Comparison of ENCODE assay signal across 12 cellular contexts in the genomic region with DNA sequence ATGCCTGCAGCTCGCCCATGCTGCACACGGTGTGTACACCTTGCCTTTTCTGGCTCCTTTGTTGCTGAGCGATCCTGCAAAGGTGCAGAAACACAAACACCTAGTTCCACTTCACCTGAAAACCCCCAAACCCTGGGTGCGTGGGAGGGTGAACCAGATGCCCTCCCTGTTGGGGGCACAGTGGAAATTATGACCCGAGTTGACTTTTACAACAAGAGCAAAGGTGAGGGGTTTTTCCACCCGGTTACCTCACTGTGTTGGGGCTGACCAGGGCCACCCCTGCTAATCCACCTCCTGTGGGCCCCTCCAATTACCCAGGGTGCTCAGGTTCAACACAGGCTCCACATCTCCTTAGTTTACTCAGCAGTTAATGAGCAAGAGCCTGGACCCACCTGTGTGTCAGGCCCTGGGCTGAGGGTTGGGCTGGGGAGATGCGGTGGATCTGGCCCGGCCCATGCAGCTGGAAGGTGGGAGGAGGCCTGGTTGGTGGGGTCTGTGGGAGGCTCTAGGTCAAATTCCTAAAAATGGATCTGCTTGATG. TPM values are rescaled to one million over a fixed set of nuclear protein-coding genes. Genes with fewer than 3 reads are reported as not detected.
A peak's percentile ranks its signal among the peaks of the same experiment; 100 is the strongest.
DNase-seq lines count a peak whose midpoint lies in the region; ATAC-seq and TF ChIP-seq lines count a peak whose summit lies in the region.
"Had no signal": no experiment of that assay in that cellular context is flagged by ENCODE, and none has a peak within 500 bp of the region (broad histone marks: within the 10 kb centered on the region; RNA-seq: fewer than 3 reads in every experiment).

No MANE protein-coding gene starts in this region.

- H3K4me2 ChIP-seq in smooth muscle cell, result no peak overlapping the region

- DNase-seq in activated naive CD4-positive, alpha-beta T cell treated with anti-CD3 and anti-CD28 coated beads for 36 hours, result peak; percentile 53
- no peak for DNase-seq in activated naive CD4-positive, alpha-beta T cell treated with anti-CD3 and anti-CD28 coated beads, Interleukin-2, amount 50 U/mL, for 16 hours
- DNase-seq in activated T-cell treated with anti-CD3 and anti-CD28 coated beads for 48 hours (ENCODE audit: low read depth) (peak; percentile 21), mesenteric fat pad (ENCODE audit: low spot score) (peak; percentile 65), thyroid gland (no peak), smooth muscle cell (lab: John Stamatoyannopoulos, UW; ENCODE audit: unreplicated experiment) (no peak), GM03348 (ENCODE audit: low spot score) (no peak)
- DNase-seq: EL, NCI-H2171 treated with DMSO at 0.1 percent for 48 hours, nephron progenitor cell had no signal

- no peaks in the 10 kb centered on the region for H3K27me3 Mint-ChIP-seq in activated naive CD4-positive, alpha-beta T cell treated with anti-CD3 and anti-CD28 coated beads for 36 hours (ENCODE audit: low read depth)

- H3K4me3 ChIP-seq in thyroid gland (replicated peaks in 1 of 3), result no peak overlapping the region
- H3K4me3 ChIP-seq in smooth muscle cell, result no peak overlapping the region

- no peak for ATAC-seq in HG03039 (IDR thresholded peaks at IDR 0.05; ENCODE audit: unreplicated experiment)

- no peak overlapping the region for H2AFZ ChIP-seq in smooth muscle cell (ENCODE audit: low read depth)

- no peaks in the 10 kb centered on the region for H3F3A ChIP-seq in smooth muscle cell (ENCODE audit: low read depth)

- CTCF ChIA-PET in activated naive CD4-positive, alpha-beta T cell treated with anti-CD3 and anti-CD28 coated beads for 36 hours (lab: Charles Lee), result interaction anchor here (0.7 kb wide), 1 partner anchor 462 kb away, joined by 3 read pairs; no protein-coding TSS in a partner anchor

- H3K9me3 Mint-ChIP-seq in activated naive CD4-positive, alpha-beta T cell treated with anti-CD3 and anti-CD28 coated beads for 36 hours, result peaks cover 12% of the 10 kb centered on the region

- H3K27ac ChIP-seq in thyroid gland, result peak overlapping the region in 2 of 3 donors; percentile 58 to 77
- no peak overlapping the region for H3K27ac ChIP-seq in smooth muscle cell (ENCODE audit: low read depth)
- H3K27ac ChIP-seq: VCaP had no signal

- H3K4me1 Mint-ChIP-seq in activated naive CD4-positive, alpha-beta T cell treated with anti-CD3 and anti-CD28 coated beads for 36 hours (ENCODE audit: low read depth), result peaks cover 33% of the 10 kb centered on the region

- TF ChIP-seq CTCF in thyroid gland (IDR thresholded peaks at IDR 0.05), result no peak
- no peak for TF ChIP-seq CTCF in smooth muscle cell (IDR thresholded peaks at IDR 0.05; ENCODE audit: borderline replicate concordance, insufficient read depth, poor library complexity, severe bottlenecking)

- peaks cover 0 to 11% of the 10 kb centered on the region in 2 donors for H3K4me1 ChIP-seq in thyroid gland
- H3K4me1 ChIP-seq in smooth muscle cell (ENCODE audit: low read depth), result no peaks in the 10 kb centered on the region

- no peaks in the 10 kb centered on the region for H3K36me3 ChIP-seq in thyroid gland
- no peaks in the 10 kb centered on the region for H3K36me3 ChIP-seq in smooth muscle cell (ENCODE audit: low read depth)

- peak overlapping the region; percentile 82 for H3K27ac Mint-ChIP-seq in activated naive CD4-positive, alpha-beta T cell treated with anti-CD3 and anti-CD28 coated beads for 36 hours
- H3K27ac Mint-ChIP-seq: nephron progenitor cell had no signal

- no peaks in the 10 kb centered on the region for H4K20me1 ChIP-seq in smooth muscle cell (ENCODE audit: low read depth)

- no peaks in the 10 kb centered on the region for H3K27me3 ChIP-seq in thyroid gland
- no peaks in the 10 kb centered on the region for H3K27me3 ChIP-seq in smooth muscle cell (ENCODE audit: low read depth)

- peaks cover 6% of the 10 kb centered on the region for H3K36me3 Mint-ChIP-seq in activated naive CD4-positive, alpha-beta T cell treated with anti-CD3 and anti-CD28 coated beads for 36 hours (ENCODE audit: low read depth)

- no peak overlapping the region for H3K4me3 Mint-ChIP-seq in activated naive CD4-positive, alpha-beta T cell treated with anti-CD3 and anti-CD28 coated beads for 36 hours
- H3K4me3 Mint-ChIP-seq: nephron progenitor cell had no signal

- no peak overlapping the region for H3K9ac ChIP-seq in smooth muscle cell (ENCODE audit: low read depth)

- intact Hi-C loops in activated naive CD4-positive, alpha-beta T cell treated with anti-CD3 and anti-CD28 coated beads for 36 hours (cut with micrococcal nuclease), result no loop called here
- intact Hi-C loops in thyroid gland (cut with DNase I), result no loop called here

- TF ChIP-seq POLR2A in thyroid gland (IDR thresholded peaks at IDR 0.05), result no peak

- H3K9me3 ChIP-seq in thyroid gland, result no peaks in the 10 kb centered on the region
- H3K9me3 ChIP-seq in smooth muscle cell (replicated peaks; ENCODE audit: low read depth), result no peaks in the 10 kb centered on the region

- H3K79me2 ChIP-seq in smooth muscle cell (ENCODE audit: low read depth), result no peaks in the 10 kb centered on the region

- WGBS in thyroid gland, 2 donors, result 74 to 82% methylated on average over 8 of the region's 8 CpGs
- WGBS in smooth muscle cell (ENCODE audit: low lambda C conversion rate), result 98% methylated on average over 8 of the region's 8 CpGs

RNA-seq across cellular contexts. Expression of gene LRRC32, which starts 42.1 kb away (rescaled TPM):
- total RNA-seq in activated naive CD4-positive, alpha-beta T cell treated with anti-CD3 and anti-CD28 coated beads for 36 hours, result 1 to 10 TPM; 2.5 to 3.0 TPM
- total RNA-seq in mesenteric fat pad (136 TPM), thyroid gland (10 to 100 TPM; 15.6 to 42.5 (median 17.9) TPM), smooth muscle cell (147 and 171 TPM in 2 replicates)
- polyA plus RNA-seq in smooth muscle cell, result 330 and 444 TPM in 2 replicates

Comparison
In these comparisons a context has a peak if more than half of its experiments do, and no peak if none do; other contexts are left out.
1. DNase-seq: peak in activated naive CD4-positive, alpha-beta T cell treated with anti-CD3 and anti-CD28 coated beads for 36 hours (single experiment), activated T-cell treated with anti-CD3 and anti-CD28 coated beads for 48 hours (single experiment) and mesenteric fat pad (single experiment); none in activated naive CD4-positive, alpha-beta T cell treated with anti-CD3 and anti-CD28 coated beads, Interleukin-2, amount 50 U/mL, for 16 hours (single experiment), thyroid gland (0 of 2), smooth muscle cell (single experiment) and GM03348 (single experiment).
2. RNA of gene LRRC32, which starts 42.1 kb away (total RNA-seq): 147 to 171 TPM in smooth muscle cell, 136 TPM in mesenteric fat pad (single experiment) and 15.6 to 42.5 TPM in thyroid gland; 2.5 to 3.0 TPM in activated naive CD4-positive, alpha-beta T cell treated with anti-CD3 and anti-CD28 coated beads for 36 hours; every median in the first group is over 4 times any median in the second.